ENCODE assay signal across 9 cellular contexts in the genomic region with DNA sequence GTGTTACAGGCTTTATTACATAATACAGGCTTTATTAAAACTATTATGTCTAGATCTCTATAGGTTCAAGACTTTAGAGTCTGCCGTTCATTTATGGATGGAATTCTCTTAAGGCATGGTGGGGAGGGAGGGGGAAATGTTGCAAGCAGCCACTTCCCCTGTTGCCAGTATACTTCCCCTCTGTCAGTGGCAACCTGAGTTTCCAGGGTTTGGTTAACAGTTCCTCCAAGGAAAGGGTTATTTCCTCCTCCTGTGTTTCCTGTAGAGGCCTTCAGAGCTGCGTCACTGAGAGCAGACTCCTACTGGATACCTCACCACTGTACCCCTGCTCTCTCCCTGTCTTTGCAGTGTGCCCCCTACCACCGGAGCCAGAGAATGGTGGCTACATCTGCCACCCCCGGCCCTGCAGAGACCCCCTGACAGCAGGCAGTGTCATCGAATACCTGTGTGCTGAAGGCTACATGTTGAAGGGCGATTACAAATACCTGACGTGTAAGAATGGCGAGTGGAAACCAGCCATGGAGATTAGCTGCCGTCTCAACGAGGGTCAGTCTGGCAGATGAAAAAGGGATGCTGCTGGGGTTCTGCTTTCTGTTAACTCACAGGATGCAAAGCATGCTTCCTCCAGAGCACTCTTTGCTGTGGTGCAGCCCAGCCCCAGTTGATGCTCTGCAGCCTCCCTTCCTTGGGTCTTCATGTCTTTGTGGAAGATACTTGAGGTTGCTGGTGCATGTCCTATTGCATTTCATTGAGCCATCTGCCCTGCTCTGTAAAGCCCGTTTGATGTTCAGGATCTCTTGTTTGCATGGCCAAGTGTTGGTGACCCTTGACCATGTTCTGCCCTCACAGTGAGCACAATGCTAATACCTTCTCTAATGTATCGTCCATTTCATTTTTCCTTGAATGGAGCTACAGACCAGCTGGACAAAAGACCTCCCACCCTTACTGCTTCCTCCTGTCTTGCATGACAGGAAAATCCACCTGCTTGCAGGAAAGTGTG.
DNase-seq lines count a peak whose midpoint lies in the region; ATAC-seq and TF ChIP-seq lines count a peak whose summit lies in the region.
"Had no signal": no experiment of that assay in that cellular context is flagged by ENCODE, and none has a peak within 500 bp of the region (broad histone marks: within the 10 kb centered on the region; RNA-seq: fewer than 3 reads in every experiment).

No MANE protein-coding gene starts in this region.

- intact Hi-C loops in left colon (cut with DNase I, micrococcal nuclease): no loop called here

- no peak overlapping the region for H3K18ac ChIP-seq in mesendoderm (ENCODE audit: low read length)

- H3K4me1 ChIP-seq in mesendoderm (ENCODE audit: control insufficient read depth, low read depth, low read length): peaks cover 2% of the 10 kb centered on the region

- no peaks in the 10 kb centered on the region for H3K36me3 ChIP-seq in mesendoderm (ENCODE audit: control insufficient read depth, insufficient read depth, low read length)

- H3K4ac ChIP-seq in mesendoderm (ENCODE audit: low read depth, low read length): no peak overlapping the region

- H3K4me3 Mint-ChIP-seq in activated naive CD4-positive, alpha-beta T cell treated with anti-CD3 and anti-CD28 coated beads, Interleukin-2, amount 10 ng/mL, durations not matched to agents 7 days and 5 days: no peak overlapping the region
- peak overlapping the region; percentile 18 for H3K4me3 Mint-ChIP-seq in type B pancreatic cell

- no peaks in the 10 kb centered on the region for H3K79me1 ChIP-seq in mesendoderm (ENCODE audit: low read length)

- no peak overlapping the region for H3K27ac ChIP-seq in mesendoderm (ENCODE audit: low read depth, low read length)

- WGBS in mesendoderm (ENCODE audit: extremely low coverage, insufficient coverage, low lambda C conversion rate): no CpG with 5 or more reads among the region's 12 CpGs

- H3K4me1 Mint-ChIP-seq in activated naive CD4-positive, alpha-beta T cell treated with anti-CD3 and anti-CD28 coated beads, Interleukin-2, amount 10 ng/mL, durations not matched to agents 7 days and 5 days: peaks cover 71% of the 10 kb centered on the region
- H3K4me1 Mint-ChIP-seq in type B pancreatic cell (ENCODE audit: unreplicated experiment): peaks cover 28% of the 10 kb centered on the region

- no peak for DNase-seq in activated naive CD4-positive, alpha-beta T cell treated with anti-CD3 and anti-CD28 coated beads, Interleukin-2, amount 10 ng/mL, durations not matched to agents 7 days and 5 days
- DNase-seq in activated naive CD4-positive, alpha-beta T cell treated with anti-CD3 and anti-CD28 coated beads, Interleukin-2, amount 50 U/mL, for 16 hours: no peak
- DNase-seq in SIG-M5 treated with dmso at 0.1 percent for 504 hours (lab: John Stamatoyannopoulos, UW; ENCODE audit: unreplicated experiment): peak; percentile 71
- DNase-seq in left colon: no peak
- no peak for DNase-seq in type B pancreatic cell (ENCODE audit: extremely low spot score, unreplicated experiment)
- no peak for DNase-seq in mesendoderm
- no peak for DNase-seq in NCI-H1048 (lab: John Stamatoyannopoulos, UW)

- no peaks in the 10 kb centered on the region for H3K27me3 Mint-ChIP-seq in activated naive CD4-positive, alpha-beta T cell treated with anti-CD3 and anti-CD28 coated beads, Interleukin-2, amount 10 ng/mL, durations not matched to agents 7 days and 5 days
- H3K27me3 Mint-ChIP-seq in type B pancreatic cell: no peaks in the 10 kb centered on the region

- no peak overlapping the region for H3K4me3 ChIP-seq in mesendoderm (ENCODE audit: low read length)
- H3K4me3 ChIP-seq: GM12878 had no signal

- H2BK15ac ChIP-seq in mesendoderm (replicated peaks; ENCODE audit: low read depth): no peak overlapping the region

- no peak overlapping the region for H2AK5ac ChIP-seq in mesendoderm (ENCODE audit: low read length)

- TF ChIP-seq CTCF in type B pancreatic cell (conservative IDR thresholded peaks at IDR 0.05): no peak

- no peak overlapping the region for H3K56ac ChIP-seq in mesendoderm (ENCODE audit: low read length)

- H3K23ac ChIP-seq in mesendoderm (ENCODE audit: low read length): no peak overlapping the region

- H3K79me2 ChIP-seq in mesendoderm (ENCODE audit: control insufficient read depth, insufficient read depth, low read length): no peaks in the 10 kb centered on the region

- no peak overlapping the region for H4K8ac ChIP-seq in mesendoderm (ENCODE audit: low read depth, low read length)

- H3K36me3 Mint-ChIP-seq in activated naive CD4-positive, alpha-beta T cell treated with anti-CD3 and anti-CD28 coated beads, Interleukin-2, amount 10 ng/mL, durations not matched to agents 7 days and 5 days: peaks cover 45% of the 10 kb centered on the region
- H3K36me3 Mint-ChIP-seq in type B pancreatic cell: peaks cover 18% of the 10 kb centered on the region

- H3K4me2 ChIP-seq in mesendoderm (ENCODE audit: low read length): no peak overlapping the region

- no peaks in the 10 kb centered on the region for H3K9me3 Mint-ChIP-seq in activated naive CD4-positive, alpha-beta T cell treated with anti-CD3 and anti-CD28 coated beads, Interleukin-2, amount 10 ng/mL, durations not matched to agents 7 days and 5 days
- H3K9me3 Mint-ChIP-seq in type B pancreatic cell: no peaks in the 10 kb centered on the region

- ATAC-seq in left colon (peak; percentile 28), GM21390 (IDR thresholded peaks at IDR 0.05; ENCODE audit: unreplicated experiment) (no peak)
- ATAC-seq: GM12878 had no signal

- H3K27ac Mint-ChIP-seq in activated naive CD4-positive, alpha-beta T cell treated with anti-CD3 and anti-CD28 coated beads, Interleukin-2, amount 10 ng/mL, durations not matched to agents 7 days and 5 days: peak overlapping the region; percentile 19
- H3K27ac Mint-ChIP-seq in type B pancreatic cell: peak overlapping the region; percentile 64

- no peaks in the 10 kb centered on the region for H3K27me3 ChIP-seq in mesendoderm (ENCODE audit: insufficient read depth, low read length, poor library complexity)

- CTCF ChIA-PET in activated naive CD4-positive, alpha-beta T cell treated with anti-CD3 and anti-CD28 coated beads, Interleukin-2, amount 10 ng/mL, durations not matched to agents 7 days and 5 days (lab: Charles Lee): interaction anchor here (1.2 to 1.6 kb wide), 4 partner anchors 42 to 118 kb away, joined by 3 to 6 read pairs (median 4); no protein-coding TSS in a partner anchor

- H2BK120ac ChIP-seq in mesendoderm (ENCODE audit: low read depth, low read length): no peak overlapping the region

- no peak overlapping the region for H4K5ac ChIP-seq in mesendoderm (ENCODE audit: low read length)

- H3K9ac ChIP-seq in mesendoderm (ENCODE audit: low read length): no peak overlapping the region

- H2BK5ac ChIP-seq in mesendoderm (ENCODE audit: low read length): no peak overlapping the region
